18 cellular contexts compared by ENCODE assay signal in the genomic region with DNA sequence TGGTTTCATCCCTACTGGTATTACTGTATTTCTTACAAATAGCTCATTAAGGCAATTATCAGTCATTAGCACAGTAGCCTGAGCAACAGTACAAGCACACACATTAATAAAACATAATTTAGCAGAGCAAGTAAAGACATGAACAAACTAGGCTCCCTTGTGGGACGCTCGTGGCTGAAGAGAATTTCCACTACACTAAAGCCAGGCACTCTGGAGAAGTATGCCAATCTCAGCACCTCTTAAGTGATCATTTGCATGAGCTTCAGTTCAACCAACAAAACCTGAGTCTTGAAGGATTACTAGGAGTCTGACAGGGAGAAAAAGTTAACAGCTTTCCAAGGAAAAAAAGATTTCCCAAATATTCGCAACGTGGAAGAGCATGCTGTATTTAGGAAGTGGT.
DNase-seq lines count a peak whose midpoint lies in the region; ATAC-seq and TF ChIP-seq lines count a peak whose summit lies in the region.
"Had no signal": no experiment of that assay in that cellular context is flagged by ENCODE, and none has a peak within 500 bp of the region (broad histone marks: within the 10 kb centered on the region; RNA-seq: fewer than 3 reads in every experiment).

No MANE protein-coding gene starts in this region.

- H3K9ac ChIP-seq in muscle layer of colon (ENCODE audit: low read length) = no peak overlapping the region

- H3K27ac ChIP-seq in esophagus muscularis mucosa (replicated peaks in 1 of 4) = peak overlapping the region; percentile 58 to 79 (median 73)
- H3K27ac ChIP-seq in muscle layer of colon (ENCODE audit: low read depth, low read length) = peak overlapping the region; percentile 86
- peak overlapping the region; percentile 83 for H3K27ac ChIP-seq in uterus
- no peak overlapping the region for H3K27ac ChIP-seq in body of pancreas
- H3K27ac ChIP-seq: 22Rv1 had no signal

- WGBS in esophagus muscularis mucosa = 46% methylated on average over 4 of the region's 4 CpGs
- WGBS in body of pancreas, 2 donors = 81 to 90% methylated on average over 4 of the region's 4 CpGs

- no peak for TF ChIP-seq POLR2A in esophagus muscularis mucosa (IDR thresholded peaks at IDR 0.05; ENCODE audit: low read depth)
- TF ChIP-seq POLR2A in uterus (IDR thresholded peaks at IDR 0.05) = no peak
- TF ChIP-seq POLR2A in body of pancreas (IDR thresholded peaks at IDR 0.05) = no peak

- no peak overlapping the region for H3K4me3 ChIP-seq in esophagus muscularis mucosa
- H3K4me3 ChIP-seq in muscle layer of colon (ENCODE audit: low read depth in 1 of 2, low read length in 2 of 2) = peak overlapping the region in 1 of 2 donors; percentile 10
- H3K4me3 ChIP-seq in uterus = no peak overlapping the region
- no peak overlapping the region for H3K4me3 ChIP-seq in body of pancreas

- ATAC-seq in GM18502 (IDR thresholded peaks at IDR 0.05; ENCODE audit: poor library complexity, unreplicated experiment) (no peak), body of pancreas (no peak)
- ATAC-seq: esophagus mucosa; naive thymus-derived CD8-positive, alpha-beta T cell had no signal

- H3K4me1 ChIP-seq in esophagus muscularis mucosa = peaks cover 38 to 42% (median 41%) of the 10 kb centered on the region in 4 donors
- peaks cover 41% of the 10 kb centered on the region for H3K4me1 ChIP-seq in muscle layer of colon (ENCODE audit: insufficient read depth, low read length)
- H3K4me1 ChIP-seq in uterus = peaks cover 3 to 10% of the 10 kb centered on the region in 2 donors
- peaks cover 4% of the 10 kb centered on the region for H3K4me1 ChIP-seq in body of pancreas

- H3K36me3 ChIP-seq in esophagus muscularis mucosa (no peaks in the 10 kb centered on the region), muscle layer of colon (ENCODE audit: insufficient read depth, low read length) (no peaks in the 10 kb centered on the region), uterus (no peaks in the 10 kb centered on the region), body of pancreas (replicated peaks in 1 of 2; ENCODE audit: insufficient read depth in 1 of 2, low read depth in 2 of 2) (no peaks in the 10 kb centered on the region)

- intact Hi-C loops in esophagus muscularis mucosa (cut with DNase I) (no loop called here), uterus (cut with DNase I; ENCODE audit: low total_unique reads) (no loop called here), body of pancreas (cut with DNase I) (no loop called here)

- DNase-seq in DMS79 treated with DMSO at 0.1 percent for 48 hours (lab: John Stamatoyannopoulos, UW) (peak; percentile 3), DMS79 (lab: John Stamatoyannopoulos, UW) (no peak), esophagus muscularis mucosa (ENCODE audit: extremely low spot score) (no peak), uterus (no peak), NCI-H1694 treated with DMSO at 0.1 percent for 48 hours (lab: John Stamatoyannopoulos, UW) (no peak), body of pancreas (no peak)
- DNase-seq: activated CD4-positive, alpha-beta memory T cell treated with anti-CD3 and anti-CD28 coated beads, Interleukin-2, amount 10 ng/mL, durations not matched to agents 7 days and 5 days; cortex of kidney; DMS53; Karpas-422; naive thymus-derived CD8-positive, alpha-beta T cell; NCI-H187 treated with DMSO at 0.1 percent for 48 hours; NCI-H526 treated with DMSO at 0.1 percent for 48 hours; substantia nigra had no signal

- TF ChIP-seq EP300 in esophagus muscularis mucosa (IDR thresholded peaks at IDR 0.05) = no peak

- H3K9me3 ChIP-seq in esophagus muscularis mucosa (no peaks in the 10 kb centered on the region), muscle layer of colon (ENCODE audit: low read length) (no peaks in the 10 kb centered on the region), uterus (no peaks in the 10 kb centered on the region), body of pancreas (no peaks in the 10 kb centered on the region)

- H3K27me3 ChIP-seq in esophagus muscularis mucosa (no peaks in the 10 kb centered on the region), muscle layer of colon (ENCODE audit: control insufficient read depth in 1 of 2, insufficient read depth in 2 of 2, low read length in 2 of 2) (no peaks in the 10 kb centered on the region), uterus (no peaks in the 10 kb centered on the region), body of pancreas (no peaks in the 10 kb centered on the region)

- TF ChIP-seq CTCF in esophagus muscularis mucosa (IDR thresholded peaks at IDR 0.05) (no peak), uterus (IDR thresholded peaks at IDR 0.05) (no peak), body of pancreas (IDR thresholded peaks at IDR 0.05) (no peak)

Comparison
In these comparisons a context has a peak if more than half of its experiments do, and no peak if none do; other contexts are left out.
1. H3K27ac ChIP-seq: peak in esophagus muscularis mucosa (4 of 4), muscle layer of colon (single experiment) and uterus (2 of 2); none in body of pancreas (0 of 4).